In the genomic region with DNA sequence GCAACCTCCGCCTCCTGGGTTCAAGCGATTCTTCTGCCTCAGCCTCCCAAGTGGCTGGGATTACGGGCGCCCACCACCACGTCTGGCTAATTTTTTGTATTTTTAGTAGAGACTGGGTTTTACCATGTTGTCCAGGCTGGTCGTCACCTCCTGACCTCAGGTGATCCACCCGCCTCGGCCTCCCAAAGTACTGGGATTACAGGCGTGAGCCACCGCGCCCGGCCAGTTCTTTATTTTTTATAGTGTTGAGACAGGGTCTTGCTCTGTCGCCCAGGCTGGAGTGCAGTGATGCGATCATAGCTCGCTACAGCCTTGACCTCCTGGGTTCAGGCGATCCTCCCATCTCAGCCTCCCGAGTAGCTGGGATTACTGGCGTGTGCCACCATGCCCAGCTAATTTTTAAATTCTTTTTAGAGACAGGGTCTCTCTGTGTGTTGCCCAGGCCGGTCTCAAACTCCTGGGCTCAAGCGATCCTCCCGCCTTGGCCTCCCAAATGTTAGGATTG, we compare ENCODE assay signal across 9 cellular contexts. TPM values are rescaled to one million over a fixed set of nuclear protein-coding genes. Genes with fewer than 3 reads are reported as not detected.
DNase-seq lines count a peak whose midpoint lies in the region; TF ChIP-seq lines count a peak whose summit lies in the region.
"Not testable (repeated sequence)": the region's sequence is repeated elsewhere in the genome, so short reads cannot be mapped to it uniquely, and the experiment has no call there.
"Had no signal": no experiment of that assay in that cellular context is flagged by ENCODE, and none has a peak within 500 bp of the region (broad histone marks: within the 10 kb centered on the region; RNA-seq: fewer than 3 reads in every experiment).

No MANE protein-coding gene starts in this region.

- H3K4me2 ChIP-seq in mesenchymal stem cell (ENCODE audit: low read length, poor library complexity, severe bottlenecking), result not testable (repeated sequence)

- CTCF ChIA-PET in Caco-2 (lab: Charles Lee), result interaction anchor here (1.5 to 2.0 kb wide), 5 partner anchors 10 to 101 kb away, joined by 6 to 17 read pairs (median 14); partner anchors contain the start of gene MARCHF2
- CTCF ChIA-PET in activated CD4-positive, alpha-beta memory T cell treated with anti-CD3 and anti-CD28 coated beads for 36 hours (lab: Charles Lee), result interaction anchor here (0.8 to 7.0 kb wide), 9 partner anchors 9 to 180 kb away, joined by 3 to 93 read pairs (median 7); partner anchors contain the start of genes MARCHF2 and MYO1F

- TF ChIP-seq CTCF in Caco-2 (IDR thresholded peaks at IDR 0.05; ENCODE audit: insufficient read depth in 1 of 2, low read depth in 1 of 2, low read length in 1 of 2, severe bottlenecking in 1 of 2, unreplicated experiment in 1 of 2); breast epithelium (IDR thresholded peaks at IDR 0.05); fibroblast of the aortic adventitia (IDR thresholded peaks at IDR 0.05; ENCODE audit: insufficient read depth, low read length); prostate gland (IDR thresholded peaks at IDR 0.05); tibial nerve (IDR thresholded peaks at IDR 0.05): not testable (repeated sequence)

- H3K4me1 ChIP-seq in Caco-2 (peaks cover 12% of the 10 kb centered on the region; the same call in 1 of the 2 replicates), breast epithelium (peaks cover 8 to 11% of the 10 kb centered on the region in 2 donors), mesenchymal stem cell (ENCODE audit: control insufficient read depth, insufficient read depth, low read depth, low read length) (peaks cover 19% of the 10 kb centered on the region), tibial nerve (peaks cover 0 to 44% (median 25%) of the 10 kb centered on the region in 4 donors)
- H3K4me1 ChIP-seq in prostate gland (replicated peaks), result not testable (repeated sequence)

- H3K4ac ChIP-seq in mesenchymal stem cell (ENCODE audit: low read depth in 1 of 2, low read length in 2 of 2), result not testable (repeated sequence)

- not testable (repeated sequence) for H2AFZ ChIP-seq in mesenchymal stem cell (ENCODE audit: low read depth, low read length)

- H3K36me3 Mint-ChIP-seq in Caco-2 (ENCODE audit: insufficient read depth, unreplicated experiment), result peaks cover 11% of the 10 kb centered on the region
- H3K36me3 Mint-ChIP-seq in activated CD4-positive, alpha-beta memory T cell treated with anti-CD3 and anti-CD28 coated beads for 36 hours, result not testable (repeated sequence)

- H3K4me3 Mint-ChIP-seq in Caco-2 (ENCODE audit: unreplicated experiment), result peak overlapping the region; percentile 76
- H3K4me3 Mint-ChIP-seq in activated CD4-positive, alpha-beta memory T cell treated with anti-CD3 and anti-CD28 coated beads for 36 hours, result peak overlapping the region; percentile 92

- peak overlapping the region; percentile 94 for H3K9ac ChIP-seq in mesenchymal stem cell (ENCODE audit: low read length)

- TF ChIP-seq EP300 in tibial nerve (IDR thresholded peaks at IDR 0.05), result not testable (repeated sequence)

- H3K79me1 ChIP-seq in mesenchymal stem cell (replicated peaks; ENCODE audit: low read length, poor library complexity, severe bottlenecking), result peaks cover 23% of the 10 kb centered on the region

- not testable (repeated sequence) for H3K9me3 Mint-ChIP-seq in Caco-2 (ENCODE audit: unreplicated experiment); activated CD4-positive, alpha-beta memory T cell treated with anti-CD3 and anti-CD28 coated beads for 36 hours

- H3K27ac Mint-ChIP-seq in Caco-2 (ENCODE audit: unreplicated experiment), result peak overlapping the region; percentile 91
- peak overlapping the region; percentile 99 for H3K27ac Mint-ChIP-seq in activated CD4-positive, alpha-beta memory T cell treated with anti-CD3 and anti-CD28 coated beads for 36 hours

- not testable (repeated sequence) for H3K27me3 Mint-ChIP-seq in Caco-2 (ENCODE audit: insufficient read depth, unreplicated experiment); activated CD4-positive, alpha-beta memory T cell treated with anti-CD3 and anti-CD28 coated beads for 36 hours

- intact Hi-C loops in Caco-2 (cut with micrococcal nuclease; ENCODE audit: unreplicated experiment); breast epithelium (cut with DNase I; ENCODE audit: low total_unique reads); prostate gland (cut with DNase I): not testable (repeated sequence)
- intact Hi-C loops in activated CD4-positive, alpha-beta memory T cell treated with anti-CD3 and anti-CD28 coated beads for 36 hours (cut with micrococcal nuclease), result loop anchor here (1.0 to 2.0 kb wide), 3 partner anchors 55 to 70 kb away; partner anchors contain the start of gene HNRNPM

- not testable (repeated sequence) for H3K9me3 ChIP-seq in Caco-2; MG63; breast epithelium; mesenchymal stem cell (ENCODE audit: control insufficient read depth, low read length); prostate gland; tibial nerve

- H4K91ac ChIP-seq in mesenchymal stem cell (ENCODE audit: low read length), result not testable (repeated sequence)

- H3K36me3 ChIP-seq in Caco-2 (ENCODE audit: control insufficient read depth, insufficient read depth, low read length); breast epithelium; prostate gland: not testable (repeated sequence)
- peaks cover 16% of the 10 kb centered on the region for H3K36me3 ChIP-seq in MG63
- H3K36me3 ChIP-seq in mesenchymal stem cell (ENCODE audit: control insufficient read depth in 1 of 2, insufficient read depth in 2 of 2, low read depth in 1 of 2, low read length in 2 of 2), result peaks cover 6 to 34% of the 10 kb centered on the region in 2 experiments
- peaks cover 0 to 18% (median 0%) of the 10 kb centered on the region in 3 donors for H3K36me3 ChIP-seq in tibial nerve

- 92% methylated on average over 21 of the region's 21 CpGs for WGBS in mesenchymal stem cell
- WGBS in prostate gland, result 76% methylated on average over 21 of the region's 21 CpGs
- 78 to 81% methylated on average over 21 of the region's 21 CpGs for WGBS in tibial nerve, 2 donors

- H2BK15ac ChIP-seq in mesenchymal stem cell (ENCODE audit: low read depth, poor library complexity, severe bottlenecking), result not testable (repeated sequence)

- POLR2A ChIA-PET in Caco-2 (lab: Charles Lee), result interaction anchor here (0.7 to 1.8 kb wide), 9 partner anchors 9 to 124 kb away, joined by 3 to 55 read pairs (median 5); partner anchors contain the start of genes HNRNPM and RAB11B
- POLR2A ChIA-PET in activated CD4-positive, alpha-beta memory T cell treated with anti-CD3 and anti-CD28 coated beads for 36 hours (lab: Charles Lee), result interaction anchor here (1.0 to 2.9 kb wide), 12 partner anchors 16 to 193 kb away, joined by 3 to 23 read pairs (median 6); partner anchors contain the start of genes HNRNPM, MARCHF2, MYO1F and NDUFA7

- DNase-seq in Caco-2; MG63; breast epithelium (ENCODE audit: low spot score in 2 of 2); fibroblast of the aortic adventitia (ENCODE audit: low read depth); mesenchymal stem cell; prostate gland (ENCODE audit: low spot score); tibial nerve (ENCODE audit: low spot score in 2 of 2): not testable (repeated sequence)
- peak; percentile 25 for DNase-seq in activated CD4-positive, alpha-beta memory T cell treated with anti-CD3 and anti-CD28 coated beads for 36 hours

- H3K4me1 Mint-ChIP-seq in Caco-2 (ENCODE audit: low read depth, unreplicated experiment), result not testable (repeated sequence)
- peaks cover 49% of the 10 kb centered on the region for H3K4me1 Mint-ChIP-seq in activated CD4-positive, alpha-beta memory T cell treated with anti-CD3 and anti-CD28 coated beads for 36 hours (ENCODE audit: low read depth)

- H3K4me3 ChIP-seq in Caco-2 (ENCODE audit: low read depth, low read length) (peak overlapping the region; percentile 86), MG63 (peak overlapping the region; percentile 68), breast epithelium (peak overlapping the region; percentile 76 to 84 (median 83)), fibroblast of the aortic adventitia (ENCODE audit: low read depth, low read length) (peak overlapping the region; percentile 82), mesenchymal stem cell (ENCODE audit: insufficient read depth in 1 of 2, low read depth in 1 of 2, low read length in 2 of 2) (peak overlapping the region in 1 of 2 experiments; percentile 76), prostate gland (peak overlapping the region; percentile 73 to 97), tibial nerve (peak overlapping the region; percentile 64 to 96 (median 88))

- BruUV-seq in Caco-2 (replicated peaks; lab: Mats Ljungman, UMichigan), result TSS peak; percentile 90

- H2BK5ac ChIP-seq in mesenchymal stem cell (ENCODE audit: low read depth, low read length, poor library complexity, severe bottlenecking), result not testable (repeated sequence)

- TF ChIP-seq POLR2A in breast epithelium (IDR thresholded peaks at IDR 0.05); prostate gland (IDR thresholded peaks at IDR 0.05); tibial nerve (IDR thresholded peaks at IDR 0.05): not testable (repeated sequence)

- not testable (repeated sequence) for H3K23ac ChIP-seq in mesenchymal stem cell (ENCODE audit: low read length in 2 of 2)

- H2BK120ac ChIP-seq in mesenchymal stem cell (ENCODE audit: low read depth, low read length), result not testable (repeated sequence)

- not testable (repeated sequence) for H4K8ac ChIP-seq in mesenchymal stem cell (ENCODE audit: low read length)

- not testable (repeated sequence) for H2BK12ac ChIP-seq in mesenchymal stem cell (ENCODE audit: low read length in 2 of 2)

- not testable (repeated sequence) for H2AK5ac ChIP-seq in mesenchymal stem cell (ENCODE audit: low read length, severe bottlenecking)

- H3K27ac ChIP-seq in breast epithelium (peak overlapping the region; percentile 99), prostate gland (peak overlapping the region; percentile 98 to 100), tibial nerve (peak overlapping the region; percentile 99 to 100 (median 100))
- H3K27ac ChIP-seq in mesenchymal stem cell (ENCODE audit: low read length, poor library complexity, severe bottlenecking), result not testable (repeated sequence)

- H3K18ac ChIP-seq in mesenchymal stem cell (ENCODE audit: low read depth in 1 of 2, low read length in 2 of 2), result not testable (repeated sequence)

- not testable (repeated sequence) for H3K14ac ChIP-seq in mesenchymal stem cell (ENCODE audit: low read length in 2 of 2)

- not testable (repeated sequence) for H3K27me3 ChIP-seq in Caco-2 (replicated peaks; ENCODE audit: control insufficient read depth, insufficient read depth, low read length); MG63; breast epithelium; mesenchymal stem cell (ENCODE audit: control insufficient read depth in 1 of 2, insufficient read depth in 1 of 2, low read length in 2 of 2); prostate gland (replicated peaks; ENCODE audit: insufficient read depth); tibial nerve

RNA-seq across cellular contexts. Expression of gene ZNF414, which starts 0.6 kb away (rescaled TPM):
- total RNA-seq in Caco-2 (2022) (17.2 and 25.0 TPM in 2 replicates), breast epithelium (10 to 100 TPM in 1 of 3 donors, 1 to 10 TPM in 2; 7.4 to 13.5 (median 7.5) TPM), fibroblast of the aortic adventitia (ENCODE audit: low replicate concordance) (4.4 and 6.4 TPM in 2 replicates), prostate gland (10 to 100 TPM; 24.4 to 59.5 TPM), tibial nerve (10 to 100 TPM; 10.3 to 62.4 (median 21.2) TPM)
- 0.86 and 2.0 TPM in 2 replicates for total RNA-seq in MG63 (2014; rRNA removed; shearing (Covaris generic); ENCODE audit: low replicate concordance)
- total RNA-seq in activated CD4-positive, alpha-beta memory T cell treated with anti-CD3 and anti-CD28 coated beads for 36 hours, result 10 to 100 TPM; 19.7 to 24.6 TPM
- polyA plus RNA-seq in mesenchymal stem cell (2013, experiment 1 of 2), result 21.2 TPM
- 19.1 TPM for polyA plus RNA-seq in mesenchymal stem cell (2013, experiment 2 of 2)

RNA-seq across cellular contexts. Expression of gene PRAM1, which starts 12.1 kb away (rescaled TPM):
- total RNA-seq in Caco-2 (2022) (0.26 TPM in 1 of 2 replicates, not detected in the other), breast epithelium (under 1 TPM; 0.16 to 0.73 (median 0.33) TPM), fibroblast of the aortic adventitia (ENCODE audit: low replicate concordance) (not detected in 2 replicates), prostate gland (1 to 10 TPM; 2.4 to 5.3 TPM), tibial nerve (1 to 10 TPM; 1.3 to 3.6 (median 1.6) TPM)
- not detected in 2 replicates for total RNA-seq in MG63 (2014; rRNA removed; shearing (Covaris generic); ENCODE audit: low replicate concordance)
- under 1 TPM; 0.73 to 1.00 TPM for total RNA-seq in activated CD4-positive, alpha-beta memory T cell treated with anti-CD3 and anti-CD28 coated beads for 36 hours
- 0.03 TPM for polyA plus RNA-seq in mesenchymal stem cell (2013, experiment 1 of 2)
- not detected for polyA plus RNA-seq in mesenchymal stem cell (2013, experiment 2 of 2)
- total RNA-seq: SK-MEL-5 had no signal
